ENCODE assay signal across 24 cellular contexts in the genomic region with DNA sequence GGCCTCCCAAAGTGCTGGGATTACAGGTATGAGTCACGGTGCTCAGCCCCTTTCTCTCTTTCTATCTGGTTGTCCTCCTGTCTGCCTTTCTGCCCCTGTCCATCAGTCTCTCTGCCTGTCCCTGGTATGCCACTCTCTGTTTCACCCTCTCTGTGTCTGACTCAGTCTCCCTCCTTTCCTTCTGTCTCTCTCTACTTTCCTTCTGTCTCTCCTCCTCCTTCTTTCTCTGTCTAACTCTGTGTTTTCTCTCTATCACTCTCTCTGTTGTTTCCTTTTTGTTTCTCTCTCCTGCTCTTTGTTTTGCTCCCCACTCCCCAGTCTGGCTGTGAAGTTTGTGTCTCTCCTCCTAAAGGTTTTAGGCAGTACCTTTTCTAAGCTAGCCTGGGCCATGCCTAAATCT. TPM values are rescaled to one million over a fixed set of nuclear protein-coding genes. Genes with fewer than 3 reads are reported as not detected.
DNase-seq lines count a peak whose midpoint lies in the region; ATAC-seq, FAIRE-seq and TF ChIP-seq lines count a peak whose summit lies in the region.
"Had no signal": no experiment of that assay in that cellular context is flagged by ENCODE, and none has a peak within 500 bp of the region (broad histone marks: within the 10 kb centered on the region; RNA-seq: fewer than 3 reads in every experiment).

No MANE protein-coding gene starts in this region.

- no peaks in the 10 kb centered on the region for H3K36me3 ChIP-seq in HUES48 (ENCODE audit: control insufficient read depth, insufficient read depth, low read length)

- TF ChIP-seq POLR2A in A549 (IDR thresholded peaks at IDR 0.05; ENCODE audit: low read length), result no peak

- H3K9ac ChIP-seq in HUES48 (ENCODE audit: low read depth, low read length), result no peak overlapping the region

- peaks cover 89% of the 10 kb centered on the region for H3K4me1 Mint-ChIP-seq in brain
- H3K4me1 Mint-ChIP-seq in mesothelial cell of epicardium, result peaks cover 62% of the 10 kb centered on the region
- no peaks in the 10 kb centered on the region for H3K4me1 Mint-ChIP-seq in activated CD8-positive, alpha-beta T cell treated with anti-CD3 and anti-CD28 coated beads for 36 hours (ENCODE audit: low read depth)
- H3K4me1 Mint-ChIP-seq: CD4-positive, alpha-beta memory T cell had no signal

- peaks cover 47% of the 10 kb centered on the region for H3K4me1 ChIP-seq in A549
- H3K4me1 ChIP-seq in HUES48 (ENCODE audit: control insufficient read depth, insufficient read depth, low read length), result peaks cover 71% of the 10 kb centered on the region

- peak overlapping the region; percentile 56 to 94 (median 86) for H3K27ac Mint-ChIP-seq in brain
- H3K27ac Mint-ChIP-seq in mesothelial cell of epicardium, result peak overlapping the region; percentile 34
- H3K27ac Mint-ChIP-seq in activated CD8-positive, alpha-beta T cell treated with anti-CD3 and anti-CD28 coated beads for 36 hours, result no peak overlapping the region
- H3K27ac Mint-ChIP-seq: CD4-positive, alpha-beta memory T cell had no signal

- CTCF ChIA-PET in A549 (lab: Yijun Ruan, JAX), result interaction anchor here (0.6 to 2.2 kb wide), 2 partner anchors 9 to 96 kb away, joined by 3 to 6 read pairs; partner anchors contain the start of gene STRA6
- CTCF ChIA-PET in activated CD8-positive, alpha-beta T cell treated with anti-CD3 and anti-CD28 coated beads for 36 hours (lab: Charles Lee), result no interaction called here

- H3K27me3 Mint-ChIP-seq in brain, result no peaks in the 10 kb centered on the region
- H3K27me3 Mint-ChIP-seq in mesothelial cell of epicardium (ENCODE audit: low read depth), result no peaks in the 10 kb centered on the region
- H3K27me3 Mint-ChIP-seq in activated CD8-positive, alpha-beta T cell treated with anti-CD3 and anti-CD28 coated beads for 36 hours, result peaks cover 2% of the 10 kb centered on the region

- H3K36me3 Mint-ChIP-seq in brain (no peaks in the 10 kb centered on the region), mesothelial cell of epicardium (no peaks in the 10 kb centered on the region)
- no peaks in the 10 kb centered on the region for H3K36me3 Mint-ChIP-seq in activated CD8-positive, alpha-beta T cell treated with anti-CD3 and anti-CD28 coated beads for 36 hours (ENCODE audit: low read depth)
- H3K36me3 Mint-ChIP-seq: CD4-positive, alpha-beta memory T cell had no signal

- FAIRE-seq in A549 (lab: Jason Lieb, UNC), result no peak
- FAIRE-seq: GM12891, GM18507, HTR-8/SVneo had no signal

- POLR2A ChIA-PET in A549 (lab: Yijun Ruan, JAX), result no interaction called here
- POLR2A ChIA-PET in activated CD8-positive, alpha-beta T cell treated with anti-CD3 and anti-CD28 coated beads for 36 hours (lab: Charles Lee), result no interaction called here

- WGBS in A549 (ENCODE audit: missing lambda C conversion rate), result 94% methylated on average over 1 of the region's 1 CpG

- H3K4me3 Mint-ChIP-seq in brain (peak overlapping the region in 1 of 5 experiments; percentile 5), mesothelial cell of epicardium (no peak overlapping the region)
- no peak overlapping the region for H3K4me3 Mint-ChIP-seq in activated CD8-positive, alpha-beta T cell treated with anti-CD3 and anti-CD28 coated beads for 36 hours
- H3K4me3 Mint-ChIP-seq: CD4-positive, alpha-beta memory T cell had no signal

- TF ChIP-seq EP300 in A549 (IDR thresholded peaks at IDR 0.05), result no peak

- H3K4me2 ChIP-seq in A549, result no peak overlapping the region
- H3K4me2 ChIP-seq: PC-9 had no signal

- no peak for ATAC-seq in A549
- no peak for ATAC-seq in activated CD8-positive, alpha-beta T cell treated with anti-CD3 and anti-CD28 coated beads for 36 hours
- ATAC-seq: SK-N-SH treated with all-trans-retinoic acid at 6 μM for 48 hours had no signal

- peaks cover 31% of the 10 kb centered on the region for H3K27me3 ChIP-seq in HUES48 (ENCODE audit: control insufficient read depth, insufficient read depth, low read length)

- peak overlapping the region; percentile 13 to 70; a peak in 3 of 6 replicates for H3K27ac ChIP-seq in A549
- H3K27ac ChIP-seq in HUES48 (ENCODE audit: low read depth, low read length), result peak overlapping the region; percentile 33
- H3K27ac ChIP-seq: PC-9, RWPE1 had no signal

- H3K9me3 Mint-ChIP-seq in brain (peaks cover 0 to 9% (median 0%) of the 10 kb centered on the region in 5 experiments), mesothelial cell of epicardium (no peaks in the 10 kb centered on the region)
- H3K9me3 Mint-ChIP-seq in activated CD8-positive, alpha-beta T cell treated with anti-CD3 and anti-CD28 coated beads for 36 hours, result no peaks in the 10 kb centered on the region

- H3K4me3 ChIP-seq in A549 (no peak overlapping the region), HUES48 (ENCODE audit: low read depth, low read length) (no peak overlapping the region)
- H3K4me3 ChIP-seq: PC-9 had no signal

- TF ChIP-seq RAD21 in A549 (conservative IDR thresholded peaks at IDR 0.05 in 1 of 2, IDR thresholded peaks at IDR 0.05 in 1 of 2), result no peak

- no peaks in the 10 kb centered on the region for H3K9me3 ChIP-seq in A549
- no peaks in the 10 kb centered on the region for H3K9me3 ChIP-seq in HUES48 (ENCODE audit: control insufficient read depth, insufficient read depth, low read length)

- intact Hi-C loops in activated CD8-positive, alpha-beta T cell treated with anti-CD3 and anti-CD28 coated beads for 36 hours (cut with micrococcal nuclease), result no loop called here

- no peak for TF ChIP-seq CTCF in A549 (IDR thresholded peaks at IDR 0.05)
- no peak for TF ChIP-seq CTCF in brain (conservative IDR thresholded peaks at IDR 0.05)
- TF ChIP-seq CTCF in mesothelial cell of epicardium (IDR thresholded peaks at IDR 0.05; ENCODE audit: unreplicated experiment), result no peak
- no peak for TF ChIP-seq CTCF in activated CD8-positive, alpha-beta T cell treated with anti-CD3 and anti-CD28 coated beads for 36 hours (IDR thresholded peaks at IDR 0.05)

- DNase-seq in A549 (ENCODE audit: low read depth in 1 of 2, low spot score in 1 of 2), result no peak
- DNase-seq in mesothelial cell of epicardium (ENCODE audit: low spot score in 2 of 2, unreplicated experiment in 2 of 2), result no peak
- DNase-seq in putamen (ENCODE audit: low spot score), result no peak
- DNase-seq in AG20443 (ENCODE audit: low spot score), result no peak
- DNase-seq in activated CD8-positive, alpha-beta T cell treated with anti-CD3 and anti-CD28 coated beads for 36 hours, result no peak
- no peak for DNase-seq in NCI-H1436 treated with DMSO at 0.1 percent for 48 hours (lab: John Stamatoyannopoulos, UW)
- DNase-seq: CD4-positive, alpha-beta memory T cell; DMS153; GF-D8; Kasumi-1; NCI-H1105 treated with DMSO at 0.1 percent for 48 hours; NCI-H187 treated with DMSO at 0.1 percent for 48 hours; NCI-H226; NCI-H524 treated with DMSO at 0.1 percent for 48 hours; PC-9; SIG-M5 had no signal

TF ChIP-seq in A549, 52 proteins besides CTCF, POLR2A, EP300 and RAD21 (continues in another document):
- TF ChIP-seq HOXB5 (CRISPR knock-in tag; IDR thresholded peaks at IDR 0.05) (no peak), MAZ (IDR thresholded peaks at IDR 0.05; ENCODE audit: borderline replicate concordance, low read depth, low read length) (no peak), ZNF302 (CRISPR knock-in tag; IDR thresholded peaks at IDR 0.05) (no peak), EHF (CRISPR knock-in tag; IDR thresholded peaks at IDR 0.05) (no peak), MYC (IDR thresholded peaks at IDR 0.05; ENCODE audit: borderline replicate concordance, low read length) (no peak), CBX8 (IDR thresholded peaks at IDR 0.05) (no peak), CEBPB (IDR thresholded peaks at IDR 0.05) (no peak), FOXS1 (CRISPR knock-in tag; IDR thresholded peaks at IDR 0.05) (no peak), JUN (IDR thresholded peaks at IDR 0.05) (no peak), SREBF2 (IDR thresholded peaks at IDR 0.05) (no peak), ZC3H11A (IDR thresholded peaks at IDR 0.05) (no peak), MAX (IDR thresholded peaks at IDR 0.05) (no peak), CHD2 (IDR thresholded peaks at IDR 0.05; ENCODE audit: low read length, partially characterized antibody) (no peak), POLR2AphosphoS2 (conservative IDR thresholded peaks at IDR 0.05; ENCODE audit: low read length) (no peak)

RNA-seq across cellular contexts. Expression of gene STRA6, which starts 9.1 kb away (rescaled TPM):
- polyA plus RNA-seq in A549 (2011; rRNA removed) (35.0 and 49.8 TPM in 2 replicates), A549 (2017; fragmentation: RNase III; extraction: RNeasy Plus Mini Kit Qiagen cat#74134 plus additional on column Dnase treatment) (60.6 to 76.4 TPM (median 70.2 TPM) in 3 replicates), brain (ENCODE audit: insufficient read depth, low read depth, low replicate concordance) (1.1 TPM)
- polyA plus RNA-seq in A549 (2012; cell fraction: cytosol; rRNA removed), result 31.3 and 39.8 TPM in 2 replicates
- 165 and 201 TPM in 2 replicates for polyA plus RNA-seq in A549 (2012; cell fraction: nucleus; rRNA removed)
- 63.6 and 65.0 TPM in 2 replicates for polyA minus RNA-seq in A549 (2011; rRNA and poly(A)+ RNA removed)
- 101 to 114 TPM (median 111 TPM) in 3 replicates for total RNA-seq in mesothelial cell of epicardium
- total RNA-seq in activated CD8-positive, alpha-beta T cell treated with anti-CD3 and anti-CD28 coated beads for 36 hours, result under 1 TPM; 0.51 to 0.72 TPM
- total RNA-seq: CD4-positive, alpha-beta memory T cell had no signal
- polyA plus RNA-seq: CD4-positive, alpha-beta memory T cell had no signal

RNA-seq across cellular contexts. Expression of gene CCDC33, which starts 24.5 kb away (rescaled TPM):
- polyA plus RNA-seq in A549 (2011; rRNA removed) (5.4 and 5.9 TPM in 2 replicates), A549 (2017; fragmentation: RNase III; extraction: RNeasy Plus Mini Kit Qiagen cat#74134 plus additional on column Dnase treatment) (9.2 to 11.9 TPM (median 10.4 TPM) in 3 replicates), brain (ENCODE audit: insufficient read depth, low read depth, low replicate concordance) (0.46 TPM)
- polyA plus RNA-seq in A549 (2012; cell fraction: cytosol; rRNA removed), result 5.2 and 6.0 TPM in 2 replicates
- polyA plus RNA-seq in A549 (2012; cell fraction: nucleus; rRNA removed), result 5.8 and 6.5 TPM in 2 replicates
- 4.5 and 4.6 TPM in 2 replicates for polyA minus RNA-seq in A549 (2011; rRNA and poly(A)+ RNA removed)
- 4.2 to 6.4 TPM (median 5.0 TPM) in 3 replicates for total RNA-seq in mesothelial cell of epicardium
- total RNA-seq in activated CD8-positive, alpha-beta T cell treated with anti-CD3 and anti-CD28 coated beads for 36 hours, result under 1 TPM; 0.16 to 0.38 TPM
- total RNA-seq: A172; CD4-positive, alpha-beta memory T cell had no signal
- polyA plus RNA-seq: CD4-positive, alpha-beta memory T cell had no signal

RNA-seq across cellular contexts. Expression of gene ISLR, which starts 38.1 kb away (rescaled TPM):
- 0.10 and 0.28 TPM in 2 replicates for polyA plus RNA-seq in A549 (2011; rRNA removed)
- polyA plus RNA-seq in A549 (2012; cell fraction: cytosol; rRNA removed), result 0.11 and 0.17 TPM in 2 replicates
- 0.59 and 1.1 TPM in 2 replicates for polyA plus RNA-seq in A549 (2012; cell fraction: nucleus; rRNA removed)
- polyA plus RNA-seq in A549 (2017; fragmentation: RNase III; extraction: RNeasy Plus Mini Kit Qiagen cat#74134 plus additional on column Dnase treatment), result 0.25 to 0.43 TPM (median 0.30 TPM) in 3 replicates
- 0.12 TPM in 1 of 2 replicates, not detected in the other for polyA minus RNA-seq in A549 (2011; rRNA and poly(A)+ RNA removed)
- polyA plus RNA-seq in brain (ENCODE audit: insufficient read depth, low read depth, low replicate concordance), result 13.7 TPM
- total RNA-seq in mesothelial cell of epicardium, result 59.8 to 66.8 TPM (median 64.9 TPM) in 3 replicates
- total RNA-seq in activated CD8-positive, alpha-beta T cell treated with anti-CD3 and anti-CD28 coated beads for 36 hours, result not detected
- total RNA-seq: CD4-positive, alpha-beta memory T cell; PC-9 had no signal
- polyA plus RNA-seq: CD4-positive, alpha-beta memory T cell had no signal

Comparison
In these comparisons a context has a peak if more than half of its experiments do, and no peak if none do; other contexts are left out.
1. RNA of gene STRA6, which starts 9.1 kb away (total RNA-seq): 101 to 114 TPM in mesothelial cell of epicardium; 0.51 to 0.72 TPM in activated CD8-positive, alpha-beta T cell treated with anti-CD3 and anti-CD28 coated beads for 36 hours; every median in the first group is over 10 times any median in the second.
2. RNA of gene ISLR, which starts 38.1 kb away (total RNA-seq): 59.8 to 66.8 TPM in mesothelial cell of epicardium; not detected in activated CD8-positive, alpha-beta T cell treated with anti-CD3 and anti-CD28 coated beads for 36 hours; every median in the first group is over 10 times any median in the second.